Comparison of ENCODE assay signal across 18 cellular contexts in the genomic region with DNA sequence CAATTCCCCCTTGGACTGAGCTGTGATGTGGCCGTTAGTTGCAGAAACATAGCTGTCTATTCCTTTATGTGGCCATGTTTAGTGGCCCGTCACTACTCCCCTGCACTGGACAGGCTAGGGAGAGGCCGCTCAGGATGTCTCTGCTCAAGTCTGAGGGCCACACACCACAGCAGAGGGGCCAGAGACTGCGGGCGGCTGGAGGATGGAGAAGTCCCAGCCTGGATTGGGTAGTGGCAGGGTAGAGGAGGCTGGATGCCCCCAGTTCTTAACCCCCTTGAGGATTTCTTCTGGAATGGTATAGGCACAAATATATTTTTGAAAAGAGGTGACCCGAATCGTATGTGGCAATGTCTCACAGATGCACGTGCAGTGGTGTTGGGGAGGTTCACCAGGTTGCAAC.
DNase-seq lines count a peak whose midpoint lies in the region; ATAC-seq and TF ChIP-seq lines count a peak whose summit lies in the region.
"Had no signal": no experiment of that assay in that cellular context is flagged by ENCODE, and none has a peak within 500 bp of the region (broad histone marks: within the 10 kb centered on the region; RNA-seq: fewer than 3 reads in every experiment).

No MANE protein-coding gene starts in this region.

- H3K4me1 ChIP-seq in spleen, result no peaks in the 10 kb centered on the region
- H3K4me1 ChIP-seq: HAP-1 had no signal

- H3K9me3 ChIP-seq in WERI-Rb-1 (ENCODE audit: severe bottlenecking), result no peaks in the 10 kb centered on the region
- H3K9me3 ChIP-seq in spleen, result no peaks in the 10 kb centered on the region
- H3K9me3 ChIP-seq: HAP-1 had no signal

- DNase-seq in activated T-cell treated with anti-CD3 and anti-CD28 coated beads, Interleukin-2, amount 50 U/mL, for 24 hours, result peak; percentile 2
- DNase-seq in activated T-cell treated with anti-CD3 and anti-CD28 coated beads, Interleukin-2, amount 50 U/mL, for 72 hours, result no peak
- peak; percentile 2 for DNase-seq in WERI-Rb-1
- peak; percentile 12 for DNase-seq in left lobe of liver (ENCODE audit: low spot score)
- peak; percentile 58 for DNase-seq in spleen
- no peak for DNase-seq in GM19240 (ENCODE audit: insufficient read length, low spot score)
- DNase-seq: C1 segment of cervical spinal cord, IMR-90, Kasumi-1, NCI-H1105 treated with DMSO at 0.1 percent for 48 hours, NCI-H187 treated with DMSO at 0.1 percent for 48 hours, NCI-H2171, NCI-H446 treated with DMSO at 0.1 percent for 48 hours, NCI-H774, PC-9 had no signal

- 84 to 94% (median 87%) methylated on average over 8 of the region's 8 CpGs for WGBS in spleen, 5 donors

- H3K27ac ChIP-seq in WERI-Rb-1 (no peak overlapping the region), spleen (no peak overlapping the region)
- H3K27ac ChIP-seq: PC-9 had no signal

- H3K36me3 Mint-ChIP-seq in activated T-cell treated with anti-CD3 and anti-CD28 coated beads, Interleukin-2, amount 50 U/mL, for 24 hours (ENCODE audit: low read depth), result no peaks in the 10 kb centered on the region
- no peaks in the 10 kb centered on the region for H3K36me3 Mint-ChIP-seq in activated T-cell treated with anti-CD3 and anti-CD28 coated beads, Interleukin-2, amount 50 U/mL, for 72 hours (ENCODE audit: insufficient read depth in 2 of 2)

- H3K36me3 ChIP-seq in WERI-Rb-1 (no peaks in the 10 kb centered on the region), spleen (no peaks in the 10 kb centered on the region)
- H3K36me3 ChIP-seq: HAP-1 had no signal

- no peaks in the 10 kb centered on the region for H3K9me3 Mint-ChIP-seq in activated T-cell treated with anti-CD3 and anti-CD28 coated beads, Interleukin-2, amount 50 U/mL, for 24 hours
- no peaks in the 10 kb centered on the region for H3K9me3 Mint-ChIP-seq in activated T-cell treated with anti-CD3 and anti-CD28 coated beads, Interleukin-2, amount 50 U/mL, for 72 hours

- intact Hi-C loops in spleen (cut with DNase I; ENCODE audit: low total_unique reads), result no loop called here

- H3K27ac Mint-ChIP-seq in activated T-cell treated with anti-CD3 and anti-CD28 coated beads, Interleukin-2, amount 50 U/mL, for 24 hours, result no peak overlapping the region
- no peak overlapping the region for H3K27ac Mint-ChIP-seq in activated T-cell treated with anti-CD3 and anti-CD28 coated beads, Interleukin-2, amount 50 U/mL, for 72 hours

- no peak overlapping the region for H3K4me3 Mint-ChIP-seq in activated T-cell treated with anti-CD3 and anti-CD28 coated beads, Interleukin-2, amount 50 U/mL, for 24 hours
- no peak overlapping the region for H3K4me3 Mint-ChIP-seq in activated T-cell treated with anti-CD3 and anti-CD28 coated beads, Interleukin-2, amount 50 U/mL, for 72 hours

- TF ChIP-seq POLR2A in spleen (IDR thresholded peaks at IDR 0.05), result no peak

- ATAC-seq in activated T-cell treated with anti-CD3 and anti-CD28 coated beads, Interleukin-2, amount 50 U/mL, for 72 hours (replicated peaks in 1 of 2), result no peak
- no peak for ATAC-seq in left lobe of liver
- no peak for ATAC-seq in HG03571 (IDR thresholded peaks at IDR 0.05; ENCODE audit: unreplicated experiment)
- ATAC-seq in HG02981 (IDR thresholded peaks at IDR 0.05; ENCODE audit: unreplicated experiment), result no peak

- H3K4me3 ChIP-seq in WERI-Rb-1 (ENCODE audit: low read depth, low read length) (no peak overlapping the region), spleen (no peak overlapping the region)
- H3K4me3 ChIP-seq: HAP-1, PC-9 had no signal

- H3K27me3 ChIP-seq in WERI-Rb-1 (ENCODE audit: insufficient read depth, low read depth, severe bottlenecking) (no peaks in the 10 kb centered on the region), spleen (replicated peaks in 1 of 7) (peaks cover 0 to 13% (median 0%) of the 10 kb centered on the region in 7 donors)

- H3K4me1 Mint-ChIP-seq in activated T-cell treated with anti-CD3 and anti-CD28 coated beads, Interleukin-2, amount 50 U/mL, for 24 hours (ENCODE audit: low read depth), result no peaks in the 10 kb centered on the region
- no peaks in the 10 kb centered on the region for H3K4me1 Mint-ChIP-seq in activated T-cell treated with anti-CD3 and anti-CD28 coated beads, Interleukin-2, amount 50 U/mL, for 72 hours (ENCODE audit: low read depth)

- TF ChIP-seq CTCF in WERI-Rb-1 (IDR thresholded peaks at IDR 0.05; ENCODE audit: low read depth, low read length), result no peak
- no peak for TF ChIP-seq CTCF in spleen (IDR thresholded peaks at IDR 0.05 in 8 of 11, conservative IDR thresholded peaks at IDR 0.05 in 3 of 11)

- peaks cover 2% of the 10 kb centered on the region for H3K27me3 Mint-ChIP-seq in activated T-cell treated with anti-CD3 and anti-CD28 coated beads, Interleukin-2, amount 50 U/mL, for 24 hours
- H3K27me3 Mint-ChIP-seq in activated T-cell treated with anti-CD3 and anti-CD28 coated beads, Interleukin-2, amount 50 U/mL, for 72 hours (ENCODE audit: low read depth), result no peaks in the 10 kb centered on the region

Comparison
In these comparisons a context has a peak if more than half of its experiments do, and no peak if none do; other contexts are left out.
1. DNase-seq: peak in activated T-cell treated with anti-CD3 and anti-CD28 coated beads, Interleukin-2, amount 50 U/mL, for 24 hours (single experiment), WERI-Rb-1 (single experiment), left lobe of liver (single experiment) and spleen (single experiment); none in activated T-cell treated with anti-CD3 and anti-CD28 coated beads, Interleukin-2, amount 50 U/mL, for 72 hours (0 of 2) and GM19240 (single experiment).